ENCODE assay signal across 16 cellular contexts in genomic region chr6:107144014-107144413, GRCh38.
"Had no signal": no experiment of that assay in that cellular context is flagged by ENCODE, and none has a peak within 500 bp of the region (broad histone marks: within the 10 kb centered on the region; RNA-seq: fewer than 3 reads in every experiment).

No MANE protein-coding gene starts in this region.

- DNase-seq: activated CD4-positive, CD25-positive, alpha-beta regulatory T cell treated with anti-CD3 and anti-CD28 coated beads, Interleukin-2, amount 50 U/mL, for 72 hours; activated naive CD4-positive, alpha-beta T cell; activated naive CD8-positive, alpha-beta T cell treated with anti-CD3 and anti-CD28 coated beads, Interleukin-2, amount 50 U/mL, for 24 hours; kidney; left lung; naive thymus-derived CD8-positive, alpha-beta T cell; pancreas; stimulated activated CD4-positive, alpha-beta T cell treated with anti-CD3 and anti-CD28 coated beads, Interleukin-15, amount 100 ng/mL, for 24 hours; stimulated activated CD4-positive, alpha-beta T cell treated with anti-CD3 and anti-CD28 coated beads, Interleukin-4, amount 100 ng/mL, for 24 hours; stimulated activated naive CD4-positive, alpha-beta T cell; substantia nigra; uterus had no signal

- ATAC-seq: activated naive CD8-positive, alpha-beta T cell treated with anti-CD3 and anti-CD28 coated beads, Interleukin-2, amount 50 U/mL, for 24 hours; esophagus mucosa; left lung; naive thymus-derived CD8-positive, alpha-beta T cell; pancreas had no signal

- H3K79me2 ChIP-seq: hepatocyte had no signal

- H3K4me2 ChIP-seq: hepatocyte had no signal

- H3K27ac ChIP-seq: ascending aorta, hepatocyte, left lung, pancreas, tibial nerve, uterus had no signal

- H3K4me1 ChIP-seq: ascending aorta, left lung, pancreas, uterus had no signal

- H2AFZ ChIP-seq: hepatocyte had no signal

- H3K36me3 ChIP-seq: ascending aorta, left lung, pancreas, tibial nerve, uterus had no signal

- H3K9me3 ChIP-seq: ascending aorta, left lung, pancreas, tibial nerve, uterus had no signal

- H3K27me3 ChIP-seq: ascending aorta, hepatocyte, left lung, pancreas, tibial nerve, uterus had no signal

- H3K4me3 ChIP-seq: ascending aorta, hepatocyte, left lung, pancreas, tibial nerve, uterus had no signal
